Comparison of ENCODE assay signal across 16 cellular contexts in genomic region chr13:95540848-95541247, GRCh38. TPM values are rescaled to one million over a fixed set of nuclear protein-coding genes. Genes with fewer than 3 reads are reported as not detected.
DNase-seq lines count a peak whose midpoint lies in the region; ATAC-seq and TF ChIP-seq lines count a peak whose summit lies in the region.
"Had no signal": no experiment of that assay in that cellular context is flagged by ENCODE, and none has a peak within 500 bp of the region (broad histone marks: within the 10 kb centered on the region; RNA-seq: fewer than 3 reads in every experiment).

No MANE protein-coding gene starts in this region.

- no peaks in the 10 kb centered on the region for H3K9me3 Mint-ChIP-seq in MCF 10A (ENCODE audit: unreplicated experiment)
- H3K9me3 Mint-ChIP-seq: activated B cell treated with CpG ODN at 0.5 μM for 24 hours; activated naive CD4-positive, alpha-beta T cell treated with anti-CD3 and anti-CD28 coated beads, Interleukin-2, amount 50 U/mL, for 72 hours had no signal

- no peak for TF ChIP-seq POLR2A in body of pancreas (IDR thresholded peaks at IDR 0.05)

- H3K36me3 ChIP-seq in mammary epithelial cell (ENCODE audit: insufficient read depth, low read length) (no peaks in the 10 kb centered on the region), body of pancreas (replicated peaks in 1 of 2; ENCODE audit: insufficient read depth in 1 of 2, low read depth in 2 of 2) (no peaks in the 10 kb centered on the region)
- H3K36me3 ChIP-seq: tibial artery had no signal

- H3K9ac ChIP-seq in mammary epithelial cell (ENCODE audit: insufficient read depth, low read length), result no peak overlapping the region
- H3K9ac ChIP-seq: SK-N-SH had no signal

- POLR2A ChIA-PET in MCF 10A (lab: Yijun Ruan, JAX), result interaction anchor here (1.0 kb wide), 2 partner anchors 9 to 14 kb away, joined by 3 read pairs; no protein-coding TSS in a partner anchor

- in situ Hi-C loops in mammary epithelial cell (cut with MboI; ENCODE audit: low sequenced_read_pairs in 2 of 2), result no loop called here

- H3K9me3 ChIP-seq in mammary epithelial cell (replicated peaks; ENCODE audit: insufficient read depth, low read length) (no peaks in the 10 kb centered on the region), body of pancreas (no peaks in the 10 kb centered on the region)
- H3K9me3 ChIP-seq: SK-N-SH, tibial artery had no signal

- peak overlapping the region; percentile 2 for H2AFZ ChIP-seq in mammary epithelial cell (ENCODE audit: low read depth, low read length)

- no peak overlapping the region for H3K27ac ChIP-seq in mammary epithelial cell (ENCODE audit: insufficient read depth, low read depth, low read length)
- peak overlapping the region; percentile 45 to 77 (median 57) for H3K27ac ChIP-seq in body of pancreas
- H3K27ac ChIP-seq: tibial artery had no signal

- intact Hi-C loops in mammary epithelial cell (cut with micrococcal nuclease) (no loop called here), MCF 10A (cut with micrococcal nuclease) (no loop called here), body of pancreas (cut with DNase I) (no loop called here)

- no peaks in the 10 kb centered on the region for H3K36me3 Mint-ChIP-seq in MCF 10A (ENCODE audit: insufficient read depth, unreplicated experiment)
- H3K36me3 Mint-ChIP-seq: activated naive CD4-positive, alpha-beta T cell treated with anti-CD3 and anti-CD28 coated beads, Interleukin-2, amount 50 U/mL, for 72 hours had no signal

- H3K4me1 Mint-ChIP-seq in MCF 10A (ENCODE audit: insufficient read depth, unreplicated experiment), result peaks cover 15% of the 10 kb centered on the region
- H3K4me1 Mint-ChIP-seq: activated B cell treated with CpG ODN at 0.5 μM for 24 hours had no signal

- no peaks in the 10 kb centered on the region for H3K79me2 ChIP-seq in mammary epithelial cell (ENCODE audit: insufficient read depth, low read length)

- TF ChIP-seq CTCF in mammary epithelial cell (conservative IDR thresholded peaks at IDR 0.05 in 1 of 2, IDR thresholded peaks at IDR 0.05 in 1 of 2; ENCODE audit: extremely low read depth in 1 of 2, insufficient read depth in 1 of 2, low read depth in 1 of 2, low read length in 2 of 2) (no peak), MCF 10A (IDR thresholded peaks at IDR 0.05; ENCODE audit: unreplicated experiment) (no peak), body of pancreas (IDR thresholded peaks at IDR 0.05) (peak in 1 of 7 experiments; percentile 1)

- no peak for DNase-seq in mammary epithelial cell
- DNase-seq in MCF 10A (ENCODE audit: unreplicated experiment), result no peak
- peak; percentile 88 to 95 (median 90) for DNase-seq in body of pancreas
- DNase-seq in midbrain (lab: John Stamatoyannopoulos, UW), result peak; percentile 35
- no peak for DNase-seq in activated CD4-positive, CD25-positive, alpha-beta regulatory T cell treated with anti-CD3 and anti-CD28 coated beads, Interleukin-2, amount 50 U/mL, for 72 hours
- DNase-seq in EL, result no peak
- DNase-seq: ACHN; activated B cell treated with CpG ODN at 0.5 μM for 24 hours; activated CD8-positive, alpha-beta memory T cell treated with anti-CD3 and anti-CD28 coated beads, Interleukin-2, amount 50 U/mL, for 48 hours; cerebellar nuclear complex; SK-N-SH; tibial artery had no signal

- H3K27me3 Mint-ChIP-seq in MCF 10A (ENCODE audit: insufficient read depth, unreplicated experiment), result no peaks in the 10 kb centered on the region

- ATAC-seq in body of pancreas (peak; percentile 96), HG02970 (IDR thresholded peaks at IDR 0.05; ENCODE audit: low FRiP score, unreplicated experiment) (no peak), GM18517 (IDR thresholded peaks at IDR 0.05; ENCODE audit: unreplicated experiment) (no peak)
- ATAC-seq: activated naive CD4-positive, alpha-beta T cell treated with anti-CD3 and anti-CD28 coated beads, Interleukin-2, amount 50 U/mL, for 72 hours had no signal

- WGBS in mammary epithelial cell (ENCODE audit: low coverage, missing lambda C conversion rate), result 75% methylated on average over 5 of the region's 6 CpGs
- WGBS in body of pancreas, 2 donors, result 5 to 7% methylated on average over 6 of the region's 6 CpGs

- H3K4me3 ChIP-seq in mammary epithelial cell (replicated peaks in 1 of 3; ENCODE audit: insufficient read depth in 1 of 3, low read depth in 2 of 3, low read length in 3 of 3) (no peak overlapping the region), body of pancreas (no peak overlapping the region)
- H3K4me3 ChIP-seq: lung, tibial artery had no signal

- BruUV-seq in mammary epithelial cell (replicated peaks; lab: Mats Ljungman, UMichigan) (no TSS peak), MCF 10A (replicated peaks; lab: Mats Ljungman, UMichigan) (no TSS peak)

- H3K27ac Mint-ChIP-seq in MCF 10A (ENCODE audit: low read depth, unreplicated experiment), result no peak overlapping the region
- H3K27ac Mint-ChIP-seq: activated B cell treated with CpG ODN at 0.5 μM for 24 hours; activated naive CD4-positive, alpha-beta T cell treated with anti-CD3 and anti-CD28 coated beads, Interleukin-2, amount 50 U/mL, for 72 hours had no signal

- dilution Hi-C loops in mammary epithelial cell (cut with HindIII; ENCODE audit: low sequenced_read_pairs), result no loop called here

- no peak overlapping the region for H3K4me2 ChIP-seq in mammary epithelial cell (ENCODE audit: insufficient read depth, low read depth, low read length)
- H3K4me2 ChIP-seq: SK-N-SH had no signal

- H4K20me1 ChIP-seq in mammary epithelial cell (ENCODE audit: insufficient read depth, low read length), result no peaks in the 10 kb centered on the region

- no peak overlapping the region for H3K4me3 Mint-ChIP-seq in MCF 10A (ENCODE audit: unreplicated experiment)
- H3K4me3 Mint-ChIP-seq: activated B cell treated with CpG ODN at 0.5 μM for 24 hours had no signal

- CTCF ChIA-PET in mammary epithelial cell (lab: Charles Lee; ENCODE audit: low non-redundant PET) (no interaction called here), MCF 10A (lab: Yijun Ruan, JAX) (interaction anchor here (0.6 to 1.9 kb wide), 9 partner anchors 9 to 1549 kb away, joined by 3 to 12 read pairs (median 5); no protein-coding TSS in a partner anchor)

- peaks cover 6% of the 10 kb centered on the region for H3K4me1 ChIP-seq in mammary epithelial cell (ENCODE audit: insufficient read depth, low read length)
- peaks cover 48% of the 10 kb centered on the region for H3K4me1 ChIP-seq in body of pancreas

- H3K27me3 ChIP-seq in mammary epithelial cell (ENCODE audit: insufficient read depth, low read length) (no peaks in the 10 kb centered on the region), body of pancreas (no peaks in the 10 kb centered on the region)

RNA-seq across cellular contexts. Expression of gene CLDN10, which starts 11.7 kb away (rescaled TPM):
- total RNA-seq in mammary epithelial cell (under 1 TPM in 1 of 2 donors, not detected in 1; 0.17 TPM), MCF 10A (2022) (not detected in 2 replicates), body of pancreas (100 to 1,000 TPM in 1 of 2 donors, 10 to 100 TPM in 1; 72.8 to 228 TPM)
- polyA plus RNA-seq in mammary epithelial cell, result not detected
- not detected for polyA minus RNA-seq in mammary epithelial cell
- total RNA-seq: activated B cell treated with CpG ODN at 0.5 μM for 24 hours; activated naive CD4-positive, alpha-beta T cell treated with anti-CD3 and anti-CD28 coated beads, Interleukin-2, amount 50 U/mL, for 72 hours had no signal

Comparison
In these comparisons a context has a peak if more than half of its experiments do, and no peak if none do; other contexts are left out.
1. DNase-seq: peak in body of pancreas (4 of 4) and midbrain (single experiment); none in mammary epithelial cell (single experiment), MCF 10A (single experiment), activated CD4-positive, CD25-positive, alpha-beta regulatory T cell treated with anti-CD3 and anti-CD28 coated beads, Interleukin-2, amount 50 U/mL, for 72 hours (single experiment) and EL (single experiment).
2. RNA of gene CLDN10, which starts 11.7 kb away (total RNA-seq): 72.8 to 228 TPM in body of pancreas; 0.17 TPM in mammary epithelial cell and not detected in MCF 10A; every median in the first group is over 10 times any median in the second.